In genomic region chr4:30537462-30537861, GRCh38 we compare ENCODE assay signal across 11 cellular contexts.
DNase-seq lines count a peak whose midpoint lies in the region; ATAC-seq and TF ChIP-seq lines count a peak whose summit lies in the region.
"Had no signal": no experiment of that assay in that cellular context is flagged by ENCODE, and none has a peak within 500 bp of the region (broad histone marks: within the 10 kb centered on the region; RNA-seq: fewer than 3 reads in every experiment).

No MANE protein-coding gene starts in this region.

- no peaks in the 10 kb centered on the region for H3K27me3 Mint-ChIP-seq in MCF 10A (ENCODE audit: insufficient read depth, unreplicated experiment)
- H3K27me3 Mint-ChIP-seq in activated CD4-positive, alpha-beta memory T cell treated with anti-CD3 and anti-CD28 coated beads for 36 hours: no peaks in the 10 kb centered on the region

- H3K4me1 Mint-ChIP-seq in MCF 10A (ENCODE audit: insufficient read depth, unreplicated experiment): peaks cover 7% of the 10 kb centered on the region
- H3K4me1 Mint-ChIP-seq in activated CD4-positive, alpha-beta memory T cell treated with anti-CD3 and anti-CD28 coated beads for 36 hours (ENCODE audit: low read depth): no peaks in the 10 kb centered on the region

- H3K4me3 Mint-ChIP-seq in MCF 10A (ENCODE audit: unreplicated experiment): no peak overlapping the region
- H3K4me3 Mint-ChIP-seq in activated CD4-positive, alpha-beta memory T cell treated with anti-CD3 and anti-CD28 coated beads for 36 hours: no peak overlapping the region

- in situ Hi-C loops in transverse colon (cut with MboI; ENCODE audit: low pct_ligation_motif_present in 1 of 4, low pct_unique_long_range_greater_than_20kb in 1 of 4, low sequenced_read_pairs in 3 of 4): no loop called here

- ATAC-seq in GM21528 (IDR thresholded peaks at IDR 0.05; ENCODE audit: low FRiP score, unreplicated experiment): no peak

- no peaks in the 10 kb centered on the region for H3K27me3 ChIP-seq in breast epithelium
- no peaks in the 10 kb centered on the region for H3K27me3 ChIP-seq in transverse colon

- CTCF ChIA-PET in MCF 10A (lab: Yijun Ruan, JAX): no interaction called here
- CTCF ChIA-PET in activated CD4-positive, alpha-beta memory T cell treated with anti-CD3 and anti-CD28 coated beads for 36 hours (lab: Charles Lee): no interaction called here

- POLR2A ChIA-PET in MCF 10A (lab: Yijun Ruan, JAX): no interaction called here
- POLR2A ChIA-PET in activated CD4-positive, alpha-beta memory T cell treated with anti-CD3 and anti-CD28 coated beads for 36 hours (lab: Charles Lee): no interaction called here

- no peak overlapping the region for H3K27ac ChIP-seq in breast epithelium
- H3K27ac ChIP-seq in transverse colon: no peak overlapping the region
- H3K27ac ChIP-seq: parathyroid adenoma had no signal

- H3K4me3 ChIP-seq in breast epithelium (no peak overlapping the region), transverse colon (no peak overlapping the region)

- no peaks in the 10 kb centered on the region for H3K4me1 ChIP-seq in breast epithelium
- peaks cover 0 to 8% (median 0%) of the 10 kb centered on the region in 4 donors for H3K4me1 ChIP-seq in transverse colon
- H3K4me1 ChIP-seq: parathyroid adenoma had no signal

- DNase-seq in MCF 10A (ENCODE audit: unreplicated experiment): peak; percentile 79
- DNase-seq in breast epithelium (ENCODE audit: low spot score in 2 of 2): no peak
- peak; percentile 35 for DNase-seq in amniotic stem cell (lab: John Stamatoyannopoulos, UW)
- peak; percentile 69 for DNase-seq in glomerular endothelial cell (ENCODE audit: extremely low read depth, low read depth, low spot score)
- peak; percentile 19 for DNase-seq in transverse colon
- DNase-seq in activated CD4-positive, alpha-beta memory T cell treated with anti-CD3 and anti-CD28 coated beads for 36 hours: no peak
- no peak for DNase-seq in activated effector memory CD4-positive, alpha-beta T cell treated with anti-CD3 and anti-CD28 coated beads, Interleukin-2, amount 50 U/mL, for 16 hours
- DNase-seq: 8988T, NCI-H187 had no signal

- H3K9me3 ChIP-seq in breast epithelium (no peaks in the 10 kb centered on the region), transverse colon (no peaks in the 10 kb centered on the region)

- 18 to 27% methylated on average over 3 of the region's 3 CpGs for WGBS in transverse colon (ENCODE audit: low coverage in 1 of 2), 2 donors

- H3K36me3 ChIP-seq in breast epithelium (no peaks in the 10 kb centered on the region), transverse colon (no peaks in the 10 kb centered on the region)

- TF ChIP-seq EP300 in transverse colon (IDR thresholded peaks at IDR 0.05; ENCODE audit: low read depth): no peak

- no peak for TF ChIP-seq CTCF in MCF 10A (IDR thresholded peaks at IDR 0.05; ENCODE audit: unreplicated experiment)
- no peak for TF ChIP-seq CTCF in breast epithelium (IDR thresholded peaks at IDR 0.05)
- no peak for TF ChIP-seq CTCF in transverse colon (IDR thresholded peaks at IDR 0.05)

- no TSS peak for BruUV-seq in MCF 10A (replicated peaks; lab: Mats Ljungman, UMichigan)

- peak overlapping the region; percentile 68 for H3K27ac Mint-ChIP-seq in MCF 10A (ENCODE audit: low read depth, unreplicated experiment)
- no peak overlapping the region for H3K27ac Mint-ChIP-seq in activated CD4-positive, alpha-beta memory T cell treated with anti-CD3 and anti-CD28 coated beads for 36 hours

- TF ChIP-seq POLR2A in breast epithelium (IDR thresholded peaks at IDR 0.05): no peak
- no peak for TF ChIP-seq POLR2A in transverse colon (IDR thresholded peaks at IDR 0.05)

- intact Hi-C loops in MCF 10A (cut with micrococcal nuclease): no loop called here
- intact Hi-C loops in breast epithelium (cut with DNase I; ENCODE audit: low total_unique reads): no loop called here
- intact Hi-C loops in transverse colon (cut with DNase I; ENCODE audit: low total_unique reads): no loop called here
- intact Hi-C loops in activated CD4-positive, alpha-beta memory T cell treated with anti-CD3 and anti-CD28 coated beads for 36 hours (cut with micrococcal nuclease): no loop called here

- peaks cover 5% of the 10 kb centered on the region for H3K36me3 Mint-ChIP-seq in MCF 10A (ENCODE audit: insufficient read depth, unreplicated experiment)
- H3K36me3 Mint-ChIP-seq in activated CD4-positive, alpha-beta memory T cell treated with anti-CD3 and anti-CD28 coated beads for 36 hours: no peaks in the 10 kb centered on the region

- no peaks in the 10 kb centered on the region for H3K9me3 Mint-ChIP-seq in MCF 10A (ENCODE audit: unreplicated experiment)
- peaks cover 22% of the 10 kb centered on the region for H3K9me3 Mint-ChIP-seq in activated CD4-positive, alpha-beta memory T cell treated with anti-CD3 and anti-CD28 coated beads for 36 hours

Comparison
In these comparisons a context has a peak if more than half of its experiments do, and no peak if none do; other contexts are left out.
1. DNase-seq: peak in MCF 10A (single experiment), amniotic stem cell (single experiment), glomerular endothelial cell (single experiment) and transverse colon (single experiment); none in breast epithelium (0 of 2), activated CD4-positive, alpha-beta memory T cell treated with anti-CD3 and anti-CD28 coated beads for 36 hours (single experiment) and activated effector memory CD4-positive, alpha-beta T cell treated with anti-CD3 and anti-CD28 coated beads, Interleukin-2, amount 50 U/mL, for 16 hours (single experiment).